ENCODE assay signal across 8 cellular contexts in the genomic region with DNA sequence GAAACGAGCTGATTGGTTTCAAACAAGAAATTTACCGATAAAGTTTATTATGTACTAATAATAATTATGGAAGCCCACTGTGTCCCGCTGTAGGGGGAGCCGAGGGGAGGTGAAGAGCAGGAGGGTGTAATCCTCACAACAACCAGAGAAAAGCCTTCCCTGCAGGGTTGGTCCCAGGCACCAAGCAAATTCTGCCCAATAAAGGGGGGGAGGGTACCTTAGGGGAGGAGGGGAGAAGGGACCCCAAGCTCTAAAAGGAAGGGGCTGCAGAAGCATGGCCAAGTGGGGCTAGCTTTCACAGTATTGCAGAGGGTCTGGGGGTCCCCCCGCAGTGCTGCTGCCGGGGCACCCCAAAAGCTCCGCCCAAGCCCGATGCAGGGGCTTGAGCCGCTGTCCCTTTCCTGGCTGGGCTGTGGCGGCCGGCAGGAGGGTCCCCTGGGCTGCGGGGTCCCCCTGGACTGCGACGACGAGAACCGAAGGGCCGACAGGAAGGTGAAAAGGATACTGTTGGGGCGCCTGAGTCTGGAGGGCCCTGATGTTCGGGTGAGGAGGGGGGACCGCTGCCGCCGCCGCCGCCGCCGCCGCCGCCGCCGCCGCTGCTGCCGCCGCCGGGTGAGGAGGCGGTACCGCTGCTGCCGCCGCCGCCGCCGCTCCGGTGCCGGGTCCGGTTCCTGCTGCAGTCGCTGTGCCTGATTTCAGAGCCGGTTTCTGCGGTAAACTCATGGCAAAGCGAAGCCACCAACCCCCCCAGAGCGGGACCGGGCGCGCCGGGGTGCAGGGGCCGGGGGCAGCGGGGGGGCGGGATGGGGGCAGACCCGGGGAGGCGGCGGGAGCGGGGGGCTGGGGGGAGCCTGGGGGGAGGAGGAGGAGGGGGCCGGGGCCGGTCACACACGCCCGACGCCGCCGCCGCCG. TPM values are rescaled to one million over a fixed set of nuclear protein-coding genes. Genes with fewer than 3 reads are reported as not detected.
A peak's percentile ranks its signal among the peaks of the same experiment; 100 is the strongest.
DNase-seq lines count a peak whose midpoint lies in the region; ATAC-seq and TF ChIP-seq lines count a peak whose summit lies in the region.

No MANE protein-coding gene starts in this region.

- peaks cover 20% of the 10 kb centered on the region for H3K4me1 Mint-ChIP-seq in CD4-positive, alpha-beta T cell (ENCODE audit: low read depth)
- H3K4me1 Mint-ChIP-seq in mesothelial cell of epicardium = peaks cover 31% of the 10 kb centered on the region
- H3K4me1 Mint-ChIP-seq in stimulated activated naive CD8-positive, alpha-beta T cell treated with anti-CD3 and anti-CD28 coated beads, Interleukin-15, Interleukin-2, amounts not matched to agents 100 ng/mL and 50 ng/mL, for 24 hours (ENCODE audit: low read depth) = peaks cover 36% of the 10 kb centered on the region

- CTCF ChIA-PET in CD4-positive, alpha-beta T cell (lab: Charles Lee) = interaction anchor here (0.7 to 1.3 kb wide), 2 partner anchors 13 to 79 kb away, joined by 3 to 4 read pairs; no protein-coding TSS in a partner anchor

- peak; percentile 10 for ATAC-seq in CD4-positive, alpha-beta T cell (ENCODE audit: poor library complexity)
- peak; percentile 23 for ATAC-seq in GM21447 (IDR thresholded peaks at IDR 0.05; ENCODE audit: unreplicated experiment)

- TF ChIP-seq CTCF in CD4-positive, alpha-beta T cell (IDR thresholded peaks at IDR 0.05) = no peak
- TF ChIP-seq CTCF in mesothelial cell of epicardium (IDR thresholded peaks at IDR 0.05; ENCODE audit: unreplicated experiment) = no peak

- H3K27me3 Mint-ChIP-seq in CD4-positive, alpha-beta T cell = no peaks in the 10 kb centered on the region
- H3K27me3 Mint-ChIP-seq in mesothelial cell of epicardium (ENCODE audit: low read depth) = no peaks in the 10 kb centered on the region
- H3K27me3 Mint-ChIP-seq in stimulated activated naive CD8-positive, alpha-beta T cell treated with anti-CD3 and anti-CD28 coated beads, Interleukin-15, Interleukin-2, amounts not matched to agents 100 ng/mL and 50 ng/mL, for 24 hours = no peaks in the 10 kb centered on the region

- peak overlapping the region; percentile 89 for H3K4me3 Mint-ChIP-seq in CD4-positive, alpha-beta T cell
- H3K4me3 Mint-ChIP-seq in mesothelial cell of epicardium = peak overlapping the region; percentile 86
- peak overlapping the region; percentile 89 for H3K4me3 Mint-ChIP-seq in stimulated activated naive CD8-positive, alpha-beta T cell treated with anti-CD3 and anti-CD28 coated beads, Interleukin-15, Interleukin-2, amounts not matched to agents 100 ng/mL and 50 ng/mL, for 24 hours

- peak overlapping the region; percentile 78 for H3K27ac Mint-ChIP-seq in CD4-positive, alpha-beta T cell
- H3K27ac Mint-ChIP-seq in mesothelial cell of epicardium = peak overlapping the region; percentile 69
- peak overlapping the region; percentile 91 for H3K27ac Mint-ChIP-seq in stimulated activated naive CD8-positive, alpha-beta T cell treated with anti-CD3 and anti-CD28 coated beads, Interleukin-15, Interleukin-2, amounts not matched to agents 100 ng/mL and 50 ng/mL, for 24 hours

- H3K9me3 ChIP-seq in CD4-positive, alpha-beta T cell (ENCODE audit: control insufficient read depth, low read length) = no peaks in the 10 kb centered on the region

- H3K27ac ChIP-seq in CD4-positive, alpha-beta T cell (ENCODE audit: low read depth, low read length) = peak overlapping the region; percentile 60

- DNase-seq in CD4-positive, alpha-beta T cell = peak in 9 of 10 experiments; percentile 16 to 55 (median 35)
- DNase-seq in M059J (ENCODE audit: low read depth) (peak; percentile 42), ecto neural progenitor cell (ENCODE audit: low spot score) (peak; percentile 76), mesothelial cell of epicardium (ENCODE audit: low spot score in 2 of 2, unreplicated experiment in 2 of 2) (peak in 1 of 2 experiments; percentile 56), NCI-H2029 treated with DMSO at 0.1 percent for 48 hours (lab: John Stamatoyannopoulos, UW) (no peak)
- peak; percentile 42 for DNase-seq in activated CD4-positive, alpha-beta T cell treated with anti-CD3 and anti-CD28 coated beads, Interleukin-2, amount 50 U/mL, for 1 hour

- H3K36me3 Mint-ChIP-seq in CD4-positive, alpha-beta T cell (ENCODE audit: low read depth) = peaks cover 5% of the 10 kb centered on the region
- peaks cover 2% of the 10 kb centered on the region for H3K36me3 Mint-ChIP-seq in mesothelial cell of epicardium
- peaks cover 33% of the 10 kb centered on the region for H3K36me3 Mint-ChIP-seq in stimulated activated naive CD8-positive, alpha-beta T cell treated with anti-CD3 and anti-CD28 coated beads, Interleukin-15, Interleukin-2, amounts not matched to agents 100 ng/mL and 50 ng/mL, for 24 hours (ENCODE audit: low read depth)

- POLR2A ChIA-PET in CD4-positive, alpha-beta T cell (lab: Charles Lee) = interaction anchor here (0.6 to 1.9 kb wide), 4 partner anchors 14 to 389 kb away, joined by 3 to 5 read pairs (median 4); a partner anchor contains a TSS

- H3K27me3 ChIP-seq in CD4-positive, alpha-beta T cell (ENCODE audit: control insufficient read depth, insufficient read depth, low read length) = no peaks in the 10 kb centered on the region

- H3K9me3 Mint-ChIP-seq in CD4-positive, alpha-beta T cell = no peaks in the 10 kb centered on the region
- no peaks in the 10 kb centered on the region for H3K9me3 Mint-ChIP-seq in mesothelial cell of epicardium
- no peaks in the 10 kb centered on the region for H3K9me3 Mint-ChIP-seq in stimulated activated naive CD8-positive, alpha-beta T cell treated with anti-CD3 and anti-CD28 coated beads, Interleukin-15, Interleukin-2, amounts not matched to agents 100 ng/mL and 50 ng/mL, for 24 hours

- intact Hi-C loops in CD4-positive, alpha-beta T cell (cut with DNase I, micrococcal nuclease) = loop anchor here (5.0 kb wide), 3 partner anchors 171 to 669 kb away; a partner anchor contains a TSS

RNA-seq across cellular contexts. Expression of a gene that starts 0.8 kb away (rescaled TPM):
- total RNA-seq in CD4-positive, alpha-beta T cell = 10 to 100 TPM; 18.8 to 21.5 TPM
- total RNA-seq in M059J (2014; rRNA removed; shearing (Covaris generic)) = 32.2 and 57.2 TPM in 2 replicates
- 102 to 106 TPM (median 104 TPM) in 3 replicates for total RNA-seq in mesothelial cell of epicardium
